In genomic region chr16:48067388-48067787, GRCh38 we compare ENCODE assay signal across 15 cellular contexts.
DNase-seq lines count a peak whose midpoint lies in the region; ATAC-seq, FAIRE-seq and TF ChIP-seq lines count a peak whose summit lies in the region.
"Had no signal": no experiment of that assay in that cellular context is flagged by ENCODE, and none has a peak within 500 bp of the region (broad histone marks: within the 10 kb centered on the region; RNA-seq: fewer than 3 reads in every experiment).

No MANE protein-coding gene starts in this region.

- in situ Hi-C loops in SK-MEL-5 (cut with HindIII; ENCODE audit: low pct_unique_long_range_greater_than_20kb, low sequenced_read_pairs), result no loop called here

- CTCF ChIA-PET in Caco-2 (lab: Charles Lee), result no interaction called here

- H3K4me3 Mint-ChIP-seq in Caco-2 (ENCODE audit: unreplicated experiment), result no peak overlapping the region
- no peak overlapping the region for H3K4me3 Mint-ChIP-seq in progenitor cell of endocrine pancreas (ENCODE audit: low read depth)
- H3K4me3 Mint-ChIP-seq: CD4-positive, alpha-beta T cell; H9 had no signal

- no TSS peak for BruUV-seq in Caco-2 (replicated peaks; lab: Mats Ljungman, UMichigan)

- POLR2A ChIA-PET in Caco-2 (lab: Charles Lee), result no interaction called here

- H3K27me3 ChIP-seq in Caco-2 (replicated peaks; ENCODE audit: control insufficient read depth, insufficient read depth, low read length), result no peaks in the 10 kb centered on the region

- H3K36me3 ChIP-seq in Caco-2 (ENCODE audit: control insufficient read depth, insufficient read depth, low read length), result no peaks in the 10 kb centered on the region

- H3K36me3 Mint-ChIP-seq in Caco-2 (ENCODE audit: insufficient read depth, unreplicated experiment), result no peaks in the 10 kb centered on the region
- H3K36me3 Mint-ChIP-seq in progenitor cell of endocrine pancreas (ENCODE audit: insufficient read depth), result peaks cover 7% of the 10 kb centered on the region

- no peaks in the 10 kb centered on the region for H3K9me3 ChIP-seq in Caco-2
- H3K9me3 ChIP-seq: A549 had no signal

- H3K4me3 ChIP-seq in Caco-2 (ENCODE audit: low read depth, low read length), result no peak overlapping the region
- H3K4me3 ChIP-seq: A549 had no signal

- H3K27ac Mint-ChIP-seq in Caco-2 (ENCODE audit: unreplicated experiment), result peak overlapping the region; percentile 37
- H3K27ac Mint-ChIP-seq in progenitor cell of endocrine pancreas, result peak overlapping the region; percentile 36
- H3K27ac Mint-ChIP-seq: CD4-positive, alpha-beta T cell; H9 had no signal

- H3K4me1 Mint-ChIP-seq in Caco-2 (ENCODE audit: low read depth, unreplicated experiment), result no peaks in the 10 kb centered on the region
- H3K4me1 Mint-ChIP-seq in progenitor cell of endocrine pancreas (ENCODE audit: low read depth), result peaks cover 20% of the 10 kb centered on the region

- H3K27me3 Mint-ChIP-seq in Caco-2 (ENCODE audit: insufficient read depth, unreplicated experiment) (no peaks in the 10 kb centered on the region), progenitor cell of endocrine pancreas (no peaks in the 10 kb centered on the region)

- no peak for TF ChIP-seq CTCF in Caco-2 (IDR thresholded peaks at IDR 0.05; ENCODE audit: insufficient read depth in 1 of 2, low read depth in 1 of 2, low read length in 1 of 2, severe bottlenecking in 1 of 2, unreplicated experiment in 1 of 2)
- no peak for TF ChIP-seq CTCF in progenitor cell of endocrine pancreas (IDR thresholded peaks at IDR 0.05; ENCODE audit: unreplicated experiment)

- peaks cover 5% of the 10 kb centered on the region; the same call in 1 of the 2 replicates for H3K4me1 ChIP-seq in Caco-2
- H3K4me1 ChIP-seq: A549 had no signal

- ATAC-seq in GM19455 (IDR thresholded peaks at IDR 0.05; ENCODE audit: unreplicated experiment), result no peak
- ATAC-seq: A549 had no signal

- intact Hi-C loops in Caco-2 (cut with micrococcal nuclease; ENCODE audit: unreplicated experiment), result no loop called here

- FAIRE-seq in GM19239 (lab: Jason Lieb, UNC), result no peak
- FAIRE-seq: A549, H1 had no signal

- DNase-seq in Caco-2 (no peak), SK-MEL-5 (ENCODE audit: low read depth, low spot score) (peak; percentile 76), foreskin melanocyte (peak; percentile 52), progenitor cell of endocrine pancreas (ENCODE audit: low spot score, unreplicated experiment) (no peak), GM19239 (ENCODE audit: insufficient read length, low spot score) (no peak)
- no peak for DNase-seq in activated CD4-positive, alpha-beta T cell treated with anti-CD3 and anti-CD28 coated beads, Interleukin-2, amount 50 U/mL, for 4 hours
- DNase-seq: AML-193; Calu3; CD4-positive, alpha-beta T cell; DMS79 treated with DMSO at 0.1 percent for 48 hours; GF-D8; H9 had no signal

- H3K9me3 Mint-ChIP-seq in Caco-2 (ENCODE audit: unreplicated experiment) (peaks cover 10% of the 10 kb centered on the region), progenitor cell of endocrine pancreas (ENCODE audit: low read depth) (peaks cover 14% of the 10 kb centered on the region)
- H3K9me3 Mint-ChIP-seq: CD4-positive, alpha-beta T cell had no signal

Comparison
In these comparisons a context has a peak if more than half of its experiments do, and no peak if none do; other contexts are left out.
1. DNase-seq: peak in SK-MEL-5 (single experiment) and foreskin melanocyte (single experiment); none in Caco-2 (0 of 2), progenitor cell of endocrine pancreas (single experiment), activated CD4-positive, alpha-beta T cell treated with anti-CD3 and anti-CD28 coated beads, Interleukin-2, amount 50 U/mL, for 4 hours (0 of 2) and GM19239 (single experiment).